Comparison of ENCODE assay signal across 23 cellular contexts in the genomic region with DNA sequence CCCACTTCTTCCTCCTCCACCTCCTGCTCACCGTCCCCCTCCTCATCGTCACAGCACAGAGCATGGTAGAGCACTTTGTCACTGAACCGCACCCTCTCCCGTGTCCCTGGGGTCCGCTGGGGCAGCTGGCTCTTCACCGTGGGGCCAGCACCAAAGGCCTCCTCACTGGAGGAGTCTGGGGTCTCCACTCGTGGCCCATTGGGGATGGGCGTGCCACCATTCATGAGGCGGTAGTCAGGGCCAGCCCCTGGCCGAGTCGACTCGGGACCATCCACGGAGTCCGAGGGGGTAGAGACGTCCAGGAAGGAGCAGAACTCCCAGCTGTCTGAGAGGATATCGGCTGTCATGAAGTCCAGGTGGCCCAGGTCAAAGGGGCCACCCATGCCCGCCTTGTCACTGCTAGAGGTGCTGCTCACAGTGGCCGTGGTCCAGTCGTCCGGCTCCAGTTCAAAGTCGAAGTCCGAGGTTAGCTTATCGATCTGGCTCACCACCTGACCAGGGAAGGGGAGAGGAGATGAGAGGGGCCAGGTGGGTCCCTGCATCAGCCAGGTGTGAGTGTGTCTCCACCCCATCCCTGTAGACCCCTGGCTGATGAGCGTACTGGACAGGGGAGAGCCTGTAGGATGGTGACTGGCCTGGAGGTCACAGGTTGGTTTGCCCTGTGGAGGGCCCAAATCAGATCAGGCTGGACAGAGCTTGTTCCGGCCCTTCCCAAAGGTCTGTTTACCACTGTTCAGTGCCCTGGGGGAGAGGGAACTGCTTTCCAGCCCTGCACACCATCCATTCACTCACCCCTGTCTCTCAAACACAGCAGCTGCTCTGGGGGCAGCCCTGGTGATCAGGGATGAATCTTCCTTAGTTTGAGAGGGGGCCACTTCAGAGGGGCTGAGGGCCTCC. TPM values are rescaled to one million over a fixed set of nuclear protein-coding genes. Genes with fewer than 3 reads are reported as not detected.
A peak's percentile ranks its signal among the peaks of the same experiment; 100 is the strongest.
DNase-seq lines count a peak whose midpoint lies in the region; ATAC-seq, FAIRE-seq and TF ChIP-seq lines count a peak whose summit lies in the region.
"Had no signal": no experiment of that assay in that cellular context is flagged by ENCODE, and none has a peak within 500 bp of the region (broad histone marks: within the 10 kb centered on the region; RNA-seq: fewer than 3 reads in every experiment).

No MANE protein-coding gene starts in this region.

- CTCF ChIA-PET in H1 (lab: Charles Lee; ENCODE audit: partially characterized antibody) (interaction anchor here (0.8 to 2.1 kb wide), 10 partner anchors 7 to 226 kb away, joined by 3 to 10 read pairs (median 4); partner anchors contain the start of gene INSYN1), OCI-LY7 (lab: Charles Lee; ENCODE audit: unreplicated experiment) (no interaction called here)

- no peak overlapping the region for H3K4me3 ChIP-seq in H1 (ENCODE audit: extremely low read depth in 1 of 4, insufficient read depth in 2 of 4, low read depth in 3 of 4, low read length in 4 of 4)
- H3K4me3 ChIP-seq in liver (ENCODE audit: low read depth in 1 of 3, low read length in 3 of 3): no peak overlapping the region
- H3K4me3 ChIP-seq in OCI-LY7 (ENCODE audit: low read depth, low read length, poor library complexity, severe bottlenecking): no peak overlapping the region
- H3K4me3 ChIP-seq: BLaER1, GM23248 had no signal

- no peak overlapping the region for H4K91ac ChIP-seq in H1 (replicated peaks; ENCODE audit: insufficient read length, low read length)

- H3K9me3 ChIP-seq in H1 (ENCODE audit: insufficient read depth in 2 of 2, low read depth in 1 of 2, low read length in 1 of 2): no peaks in the 10 kb centered on the region
- H3K9me3 ChIP-seq in liver (ENCODE audit: control insufficient read depth in 4 of 4, low read length in 3 of 4): no peaks in the 10 kb centered on the region
- no peaks in the 10 kb centered on the region for H3K9me3 ChIP-seq in OCI-LY7 (ENCODE audit: low read length)
- H3K9me3 ChIP-seq: BLaER1 had no signal

- H2BK12ac ChIP-seq in H1 (ENCODE audit: low read depth, low read length): no peak overlapping the region

- no peaks in the 10 kb centered on the region for H3K79me2 ChIP-seq in H1 (ENCODE audit: control insufficient read depth in 1 of 2, insufficient read depth in 2 of 2, low read length in 2 of 2)
- no peaks in the 10 kb centered on the region for H3K79me2 ChIP-seq in OCI-LY7 (ENCODE audit: insufficient read depth, low read depth, low read length)

- H3K4me3 Mint-ChIP-seq in stimulated activated naive CD8-positive, alpha-beta T cell treated with anti-CD3 and anti-CD28 coated beads, Interleukin-15, amount 100 ng/mL, for 72 hours: no peak overlapping the region
- H3K4me3 Mint-ChIP-seq: CD8-positive, alpha-beta T cell had no signal

- peak overlapping the region; percentile 28 for H4K8ac ChIP-seq in H1 (ENCODE audit: extremely low read depth, insufficient read depth, low read length)

- intact Hi-C loops in OCI-LY7 (cut with micrococcal nuclease; ENCODE audit: unreplicated experiment): no loop called here

- no peak overlapping the region for H3K9ac ChIP-seq in H1 (replicated peaks in 1 of 4; ENCODE audit: extremely low read depth in 1 of 4, low read depth in 3 of 4, low read length in 3 of 4)
- no peak overlapping the region for H3K9ac ChIP-seq in liver (ENCODE audit: low read depth in 1 of 2, low read length in 2 of 2)
- H3K9ac ChIP-seq: BLaER1 had no signal

- no peaks in the 10 kb centered on the region for H3K4me1 Mint-ChIP-seq in stimulated activated naive CD8-positive, alpha-beta T cell treated with anti-CD3 and anti-CD28 coated beads, Interleukin-15, amount 100 ng/mL, for 72 hours
- H3K4me1 Mint-ChIP-seq: CD14-positive monocyte had no signal

- TF ChIP-seq EP300 in H1 (IDR thresholded peaks at IDR 0.05; ENCODE audit: borderline replicate concordance in 1 of 2, low read depth in 2 of 2, low read length in 2 of 2): no peak

- H3K27ac ChIP-seq in H1 (ENCODE audit: low read depth, low read length): no peak overlapping the region
- H3K27ac ChIP-seq in liver (ENCODE audit: low read depth in 1 of 2, low read length in 2 of 2): no peak overlapping the region
- peak overlapping the region; percentile 46 for H3K27ac ChIP-seq in substantia nigra (ENCODE audit: low read depth, low read length, poor library complexity, severe bottlenecking)
- no peak overlapping the region for H3K27ac ChIP-seq in OCI-LY7 (ENCODE audit: low read depth, low read length, poor library complexity, severe bottlenecking)
- H3K27ac ChIP-seq: BLaER1, GM23248, HL-60 had no signal

- H3K27me3 ChIP-seq in H1 (replicated peaks in 1 of 4; ENCODE audit: control insufficient read depth in 3 of 4, extremely low read depth in 1 of 4, insufficient read depth in 3 of 4, low read length in 3 of 4) (no peaks in the 10 kb centered on the region), liver (ENCODE audit: control insufficient read depth in 4 of 4, insufficient read depth in 4 of 4, low read length in 3 of 4) (no peaks in the 10 kb centered on the region)
- H3K27me3 ChIP-seq: BLaER1 had no signal

- H3K18ac ChIP-seq in H1 (ENCODE audit: extremely low read depth, low read length): no peak overlapping the region

- TF ChIP-seq RAD21 in H1 (IDR thresholded peaks at IDR 0.05 in 1 of 2, conservative IDR thresholded peaks at IDR 0.05 in 1 of 2; ENCODE audit: low read depth in 2 of 2, low read length in 2 of 2): no peak
- no peak for TF ChIP-seq RAD21 in liver (IDR thresholded peaks at IDR 0.05)

- peaks cover 5% of the 10 kb centered on the region for H3K27me3 Mint-ChIP-seq in stimulated activated naive CD8-positive, alpha-beta T cell treated with anti-CD3 and anti-CD28 coated beads, Interleukin-15, amount 100 ng/mL, for 72 hours

- H2BK20ac ChIP-seq in H1 (ENCODE audit: low read length): no peak overlapping the region

- no peak for ATAC-seq in stimulated activated naive CD8-positive, alpha-beta T cell treated with anti-CD3 and anti-CD28 coated beads, Interleukin-15, amount 100 ng/mL, for 72 hours
- ATAC-seq: CD8-positive, alpha-beta T cell had no signal

- H3K4me2 ChIP-seq in H1 (ENCODE audit: insufficient read depth in 1 of 2, low read depth in 2 of 2, low read length in 2 of 2): no peak overlapping the region
- H3K4me2 ChIP-seq in OCI-LY7 (ENCODE audit: low read length): no peak overlapping the region
- H3K4me2 ChIP-seq: BLaER1 had no signal

- DNase-seq in ELF-1 (ENCODE audit: low read depth, low spot score): peak; percentile 69
- DNase-seq in H1 (ENCODE audit: low read depth in 1 of 2, low spot score in 2 of 2): no peak
- no peak for DNase-seq in substantia nigra (lab: John Stamatoyannopoulos, UW)
- no peak for DNase-seq in OCI-LY7 (ENCODE audit: low spot score)
- no peak for DNase-seq in stimulated activated naive CD8-positive, alpha-beta T cell treated with anti-CD3 and anti-CD28 coated beads, Interleukin-15, amount 100 ng/mL, for 72 hours
- no peak for DNase-seq in globus pallidus (ENCODE audit: low spot score)
- DNase-seq: 8988T; Calu3; CD8-positive, alpha-beta T cell; DMS 273 treated with DMSO at 0.1 percent for 48 hours; DMS53; DND-41; EL; GM23248; HCEC 1CT; IMR-90 had no signal

- H2BK15ac ChIP-seq in H1 (ENCODE audit: low read length): no peak overlapping the region

- TF ChIP-seq CTCF in H1 (IDR thresholded peaks at IDR 0.05; ENCODE audit: control extremely low read depth in 1 of 3, insufficient read depth in 1 of 3, low read depth in 1 of 3, low read length in 3 of 3) (no peak), liver (IDR thresholded peaks at IDR 0.05; ENCODE audit: low read depth, low read length, missing input control) (no peak), OCI-LY7 (conservative IDR thresholded peaks at IDR 0.05; ENCODE audit: low read length) (no peak)

- H3K23me2 ChIP-seq in H1 (ENCODE audit: low read depth, low read length): no peaks in the 10 kb centered on the region

- no peak overlapping the region for H3K14ac ChIP-seq in H1 (ENCODE audit: insufficient read length)

- no peak overlapping the region for H4K5ac ChIP-seq in H1 (ENCODE audit: insufficient read length, low read depth, low read length)

- H3K4me1 ChIP-seq in H1 (replicated peaks in 1 of 4; ENCODE audit: control insufficient read depth in 3 of 4, insufficient read depth in 4 of 4, low read length in 3 of 4) (peaks cover 5 to 11% (median 7%) of the 10 kb centered on the region in 4 experiments; a peak in 5 of 7 replicates), liver (ENCODE audit: control insufficient read depth in 4 of 4, insufficient read depth in 4 of 4, low read length in 3 of 4) (peaks cover 0 to 9% (median 7%) of the 10 kb centered on the region in 4 donors), OCI-LY7 (ENCODE audit: insufficient read depth, low read length, poor library complexity, severe bottlenecking) (no peaks in the 10 kb centered on the region)

- H4K20me1 ChIP-seq in H1 (replicated peaks in 1 of 2; ENCODE audit: control insufficient read depth in 1 of 2, insufficient read depth in 2 of 2, low read length in 2 of 2) (no peaks in the 10 kb centered on the region), OCI-LY7 (ENCODE audit: insufficient read depth, low read length) (no peaks in the 10 kb centered on the region)
- H4K20me1 ChIP-seq: BLaER1 had no signal

- H2BK120ac ChIP-seq in H1 (replicated peaks; ENCODE audit: low read depth, low read length): no peak overlapping the region

- no peaks in the 10 kb centered on the region for H3K9me3 Mint-ChIP-seq in stimulated activated naive CD8-positive, alpha-beta T cell treated with anti-CD3 and anti-CD28 coated beads, Interleukin-15, amount 100 ng/mL, for 72 hours
- H3K9me3 Mint-ChIP-seq: CD8-positive, alpha-beta T cell had no signal

- WGBS in H1 (ENCODE audit: extremely low coverage in 1 of 2, insufficient coverage in 1 of 2, insufficient read length in 1 of 2, insufficient replicate concordance in 2 of 2, low coverage in 1 of 2, low lambda C conversion rate in 2 of 2, missing lambda C conversion rate in 1 of 2), 2 experiments: 95% methylated on average over 23 of the region's 25 CpGs; no CpG with 5 or more reads in 1 of the 2 experiments
- WGBS in liver: 69% methylated on average over 25 of the region's 25 CpGs

- H2BK5ac ChIP-seq in H1 (ENCODE audit: low read depth, low read length): peak overlapping the region; percentile 35; the same call in 1 of the 2 replicates

- H3K27ac Mint-ChIP-seq in stimulated activated naive CD8-positive, alpha-beta T cell treated with anti-CD3 and anti-CD28 coated beads, Interleukin-15, amount 100 ng/mL, for 72 hours: no peak overlapping the region
- H3K27ac Mint-ChIP-seq: CD8-positive, alpha-beta T cell had no signal

- no TSS peak for BruUV-seq in OCI-LY7 (replicated peaks; lab: Mats Ljungman, UMichigan)

- H3K9me2 ChIP-seq in OCI-LY7 (ENCODE audit: insufficient read depth, low read length): no peaks in the 10 kb centered on the region

- no peak overlapping the region for H3K4ac ChIP-seq in H1 (replicated peaks; ENCODE audit: insufficient read length, low read depth, low read length)

- no peak overlapping the region for H2AK5ac ChIP-seq in H1 (ENCODE audit: low read depth, low read length)

- no peak for FAIRE-seq in H1 (lab: Jason Lieb, UNC)
- FAIRE-seq: G401.6, GM12891, H54 had no signal

- H3K79me1 ChIP-seq in H1 (ENCODE audit: low read depth, low read length): no peaks in the 10 kb centered on the region

- no peak overlapping the region for H3K23ac ChIP-seq in H1 (ENCODE audit: insufficient read length)

- H2AFZ ChIP-seq in H1 (ENCODE audit: low read length) (no peak overlapping the region), OCI-LY7 (ENCODE audit: low read length) (no peak overlapping the region)
- H2AFZ ChIP-seq: GM23248 had no signal

- H3K36me3 ChIP-seq in H1 (ENCODE audit: control insufficient read depth in 2 of 4, insufficient read depth in 4 of 4, low read length in 3 of 4) (no peaks in the 10 kb centered on the region), liver (ENCODE audit: control insufficient read depth in 4 of 4, insufficient read depth in 3 of 4, low read depth in 1 of 4, low read length in 3 of 4) (no peaks in the 10 kb centered on the region), OCI-LY7 (ENCODE audit: insufficient read depth, low read length) (no peaks in the 10 kb centered on the region)
- H3K36me3 ChIP-seq: BLaER1 had no signal

- TF ChIP-seq POLR2A in H1 (IDR thresholded peaks at IDR 0.05; ENCODE audit: control extremely low read depth in 1 of 2, low read depth in 2 of 2, low read length in 2 of 2): no peak

- POLR2A ChIA-PET in H1 (lab: Charles Lee; ENCODE audit: partially characterized antibody): no interaction called here
- POLR2A ChIA-PET in OCI-LY7 (lab: Charles Lee): no interaction called here

- H3K56ac ChIP-seq in H1 (replicated peaks; ENCODE audit: insufficient read length, low read depth, low read length): no peak overlapping the region

RNA-seq across cellular contexts. Expression of gene INSYN1, which starts 12.8 kb away (rescaled TPM):
- total RNA-seq in H1 (2021; fragmentation: NEBNext Ultra II Directional; extraction: Animal tissue kit (Norgen Biotek cat#: 25700)): 10.2 and 13.1 TPM in 2 replicates
- polyA plus RNA-seq in H1 (2011; rRNA removed) (7.2 and 11.6 TPM in 2 replicates), liver (under 1 TPM in 1 of 2 donors, not detected in 1; 0.16 TPM)
- 12.0 TPM for polyA plus RNA-seq in H1 (2011; cell fraction: cytosol; rRNA removed)
- 50.9 TPM for polyA plus RNA-seq in H1 (2011; cell fraction: nucleus; rRNA removed)
- polyA plus RNA-seq in H1 (2012, experiment 1 of 2): 4.2 to 8.2 TPM (median 6.5 TPM) in 4 replicates
- 4.0 TPM for polyA plus RNA-seq in H1 (2012, experiment 2 of 2)
- 6.3 TPM for polyA plus RNA-seq in H1 (2013, experiment 1 of 2)
- polyA plus RNA-seq in H1 (2013, experiment 2 of 2): 6.0 TPM
- polyA minus RNA-seq in H1 (2011; rRNA and poly(A)+ RNA removed): 2.1 and 2.9 TPM in 2 replicates
- polyA minus RNA-seq in H1 (2011; cell fraction: cytosol; rRNA and poly(A)+ RNA removed): 3.2 TPM
- polyA minus RNA-seq in H1 (2011; cell fraction: nucleus; rRNA and poly(A)+ RNA removed): 2.9 TPM
- total RNA-seq in liver (under 1 TPM; 0.25 to 0.37 TPM), OCI-LY7 (2022) (not detected in 2 replicates)
- not detected in 2 replicates for total RNA-seq in OCI-LY7 (2014; rRNA removed; shearing (Covaris generic))
- total RNA-seq: Calu3; CD8-positive, alpha-beta T cell had no signal
- polyA plus RNA-seq: CD14-positive monocyte had no signal

RNA-seq across cellular contexts. Expression of gene CD276, which starts 56.2 kb away (rescaled TPM):
- 152 and 156 TPM in 2 replicates for total RNA-seq in H1 (2021; fragmentation: NEBNext Ultra II Directional; extraction: Animal tissue kit (Norgen Biotek cat#: 25700))
- polyA plus RNA-seq in H1 (2011; rRNA removed): 158 and 190 TPM in 2 replicates
- polyA plus RNA-seq in H1 (2011; cell fraction: cytosol; rRNA removed): 79.5 TPM
- 197 TPM for polyA plus RNA-seq in H1 (2011; cell fraction: nucleus; rRNA removed)
- 143 to 200 TPM (median 177 TPM) in 4 replicates for polyA plus RNA-seq in H1 (2012, experiment 1 of 2)
- polyA plus RNA-seq in H1 (2012, experiment 2 of 2): 186 TPM
- 290 TPM for polyA plus RNA-seq in H1 (2013, experiment 1 of 2)
- polyA plus RNA-seq in H1 (2013, experiment 2 of 2): 333 TPM
- 116 and 197 TPM in 2 replicates for polyA minus RNA-seq in H1 (2011; rRNA and poly(A)+ RNA removed)
- polyA minus RNA-seq in H1 (2011; cell fraction: cytosol; rRNA and poly(A)+ RNA removed): 102 TPM
- polyA minus RNA-seq in H1 (2011; cell fraction: nucleus; rRNA and poly(A)+ RNA removed): 79.9 TPM
- 10 to 100 TPM; 19.7 to 30.4 TPM for total RNA-seq in liver
- 10 to 100 TPM; 12.9 to 37.9 TPM for polyA plus RNA-seq in liver
- not detected in 2 replicates for total RNA-seq in OCI-LY7 (2014; rRNA removed; shearing (Covaris generic))
- total RNA-seq in OCI-LY7 (2022): not detected in 2 replicates
- total RNA-seq: CD8-positive, alpha-beta T cell had no signal

Comparison
In these comparisons a context has a peak if more than half of its experiments do, and no peak if none do; other contexts are left out.
1. RNA of gene CD276, which starts 56.2 kb away (total RNA-seq): 152 to 156 TPM in H1 and 19.7 to 30.4 TPM in liver; not detected in OCI-LY7; every median in the first group is over 10 times any median in the second.